In genomic region chr19:52949422-52949821, GRCh38 we compare ENCODE assay signal across 4 cellular contexts.
A peak's percentile ranks its signal among the peaks of the same experiment; 100 is the strongest.
TF ChIP-seq lines count a peak whose summit lies in the region.

No MANE protein-coding gene starts in this region.

TF ChIP-seq in liver, 16 proteins besides CTCF, POLR2A, EP300 and RAD21:
- no peak for TF ChIP-seq HNF4A (conservative IDR thresholded peaks at IDR 0.05)
- TF ChIP-seq JUND (IDR thresholded peaks at IDR 0.05) = no peak

TF ChIP-seq in HepG2, 621 proteins besides CTCF, POLR2A, EP300 and RAD21:
- TF ChIP-seq ZNF839 (CRISPR knock-in tag; IDR thresholded peaks at IDR 0.05; ENCODE audit: borderline replicate concordance) (no peak), SMARCC2 (IDR thresholded peaks at IDR 0.05) (no peak), MTF2 (CRISPR knock-in tag; IDR thresholded peaks at IDR 0.05; ENCODE audit: borderline replicate concordance) (no peak), JDP2 (CRISPR knock-in tag; IDR thresholded peaks at IDR 0.05; ENCODE audit: borderline replicate concordance) (no peak), CENPBD1 (CRISPR knock-in tag; IDR thresholded peaks at IDR 0.05; ENCODE audit: borderline replicate concordance, low read depth) (no peak), ZNF782 (CRISPR knock-in tag; IDR thresholded peaks at IDR 0.05; ENCODE audit: borderline replicate concordance) (no peak), ZFYVE20 (CRISPR knock-in tag; IDR thresholded peaks at IDR 0.05; ENCODE audit: borderline replicate concordance, low read depth) (no peak), ZSCAN5A (CRISPR knock-in tag; IDR thresholded peaks at IDR 0.05; ENCODE audit: borderline replicate concordance) (no peak), SRSF1 (optimal IDR thresholded peaks at IDR 0.05; ENCODE audit: low read depth, low read length) (no peak)
TF ChIP-seq in HepG2: peak in this region for 0.

TF ChIP-seq in H1, 55 proteins besides CTCF, POLR2A, EP300 and RAD21:
- TF ChIP-seq RFX5 (IDR thresholded peaks at IDR 0.05; ENCODE audit: borderline replicate concordance, low read depth, low read length) (no peak), ZNF274 (IDR thresholded peaks at IDR 0.05; ENCODE audit: borderline replicate concordance, extremely low read depth, low read length) (peak; percentile 69; the same call in 1 of the 2 replicates), CREB1 (IDR thresholded peaks at IDR 0.05) (no peak)

TF ChIP-seq in GM23338, 12 proteins besides CTCF, POLR2A, EP300 and RAD21:
- no peak for TF ChIP-seq CREB1 (CRISPR knock-in tag; IDR thresholded peaks at IDR 0.05; ENCODE audit: low read depth)
- TF ChIP-seq EZH2 (IDR thresholded peaks at IDR 0.05; ENCODE audit: low read depth, unreplicated experiment) = no peak
- TF ChIP-seq POLR2AphosphoS5 (IDR thresholded peaks at IDR 0.05; ENCODE audit: low read depth) = no peak
- TF ChIP-seq EZH2phosphoT487 (IDR thresholded peaks at IDR 0.05; ENCODE audit: unreplicated experiment) = no peak
- TF ChIP-seq ZNF114 (CRISPR knock-in tag; IDR thresholded peaks at IDR 0.05) = no peak
- no peak for TF ChIP-seq STAT1 (IDR thresholded peaks at IDR 0.05; ENCODE audit: unreplicated experiment)
- no peak for TF ChIP-seq ETS1 (IDR thresholded peaks at IDR 0.05)
- TF ChIP-seq ZNF462 (CRISPR knock-in tag; IDR thresholded peaks at IDR 0.05) = no peak
- no peak for TF ChIP-seq NANOG (IDR thresholded peaks at IDR 0.05; ENCODE audit: borderline replicate concordance)
- TF ChIP-seq ZNF331 (CRISPR knock-in tag; IDR thresholded peaks at IDR 0.05; ENCODE audit: low read depth) = no peak
